16 cellular contexts compared by ENCODE assay signal in genomic region chr10:5632430-5632829, GRCh38. TPM values are rescaled to one million over a fixed set of nuclear protein-coding genes. Genes with fewer than 3 reads are reported as not detected.
DNase-seq lines count a peak whose midpoint lies in the region; ATAC-seq, FAIRE-seq and TF ChIP-seq lines count a peak whose summit lies in the region.
"Had no signal": no experiment of that assay in that cellular context is flagged by ENCODE, and none has a peak within 500 bp of the region (broad histone marks: within the 10 kb centered on the region; RNA-seq: fewer than 3 reads in every experiment).

No MANE protein-coding gene starts in this region.

- no peaks in the 10 kb centered on the region for H3K27me3 Mint-ChIP-seq in Caco-2 (ENCODE audit: insufficient read depth, unreplicated experiment)

- intact Hi-C loops in Caco-2 (cut with micrococcal nuclease; ENCODE audit: unreplicated experiment), result loop anchor here (1.0 to 5.0 kb wide), 3 partner anchors 34 to 105 kb away; partner anchors contain the start of genes ASB13 and TASOR2
- intact Hi-C loops in pancreas (cut with DNase I), result no loop called here

- no peaks in the 10 kb centered on the region for H3K36me3 Mint-ChIP-seq in Caco-2 (ENCODE audit: insufficient read depth, unreplicated experiment)

- H3K27ac Mint-ChIP-seq in Caco-2 (ENCODE audit: unreplicated experiment), result peak overlapping the region; percentile 1
- H3K27ac Mint-ChIP-seq: B cell had no signal

- H3K27me3 ChIP-seq in Caco-2 (replicated peaks; ENCODE audit: control insufficient read depth, insufficient read depth, low read length) (no peaks in the 10 kb centered on the region), pancreas (no peaks in the 10 kb centered on the region)

- WGBS in pancreas, 2 donors, result 10% methylated on average over 5 of the region's 5 CpGs

- no peaks in the 10 kb centered on the region for H3K9me3 ChIP-seq in Caco-2
- no peaks in the 10 kb centered on the region for H3K9me3 ChIP-seq in pancreas

- peak overlapping the region; percentile 7 for H3K4me3 Mint-ChIP-seq in Caco-2 (ENCODE audit: unreplicated experiment)
- H3K4me3 Mint-ChIP-seq: B cell; central memory CD8-positive, alpha-beta T cell had no signal

- no TSS peak for BruUV-seq in Caco-2 (replicated peaks; lab: Mats Ljungman, UMichigan)

- no peak for FAIRE-seq in pancreas (lab: Jason Lieb, UNC)
- FAIRE-seq: G401.6, GM18507 had no signal

- ATAC-seq in pancreas (peak; percentile 67 to 82 (median 76)), SK-N-SH treated with all-trans-retinoic acid at 6 μM for 48 hours (no peak), GM18861 (IDR thresholded peaks at IDR 0.05; ENCODE audit: unreplicated experiment) (no peak)

- DNase-seq in Caco-2, result peak; percentile 83 to 87
- peak; percentile 29 for DNase-seq in RPMI7951 (ENCODE audit: low read depth)
- peak; percentile 79 for DNase-seq in glomerular visceral epithelial cell (ENCODE audit: extremely low spot score)
- peak in 5 of 6 donors; percentile 69 to 86 (median 76) for DNase-seq in pancreas
- no peak for DNase-seq in Ammon's horn (ENCODE audit: low spot score)
- no peak for DNase-seq in dermis blood vessel endothelial cell
- DNase-seq: activated CD4-positive, alpha-beta T cell treated with anti-CD3 and anti-CD28 coated beads for 48 hours; activated effector memory CD4-positive, alpha-beta T cell treated with anti-CD3 and anti-CD28 coated beads, Interleukin-2, amount 50 U/mL, for 16 hours; NCI-H1105 treated with DMSO at 0.1 percent for 48 hours; NCI-H748 treated with DMSO at 0.1 percent for 48 hours had no signal

- H3K4me1 ChIP-seq in Caco-2 (peaks cover 21% of the 10 kb centered on the region), pancreas (peaks cover 28 to 53% (median 33%) of the 10 kb centered on the region in 3 donors)

- no peaks in the 10 kb centered on the region for H3K9me3 Mint-ChIP-seq in Caco-2 (ENCODE audit: unreplicated experiment)
- H3K9me3 Mint-ChIP-seq: central memory CD8-positive, alpha-beta T cell had no signal

- H3K36me3 ChIP-seq in Caco-2 (ENCODE audit: control insufficient read depth, insufficient read depth, low read length) (no peaks in the 10 kb centered on the region), pancreas (no peaks in the 10 kb centered on the region)

- POLR2A ChIA-PET in Caco-2 (lab: Charles Lee), result interaction anchor here (0.6 kb wide), 1 partner anchor 28 kb away, joined by 4 read pairs; no protein-coding TSS in a partner anchor

- TF ChIP-seq CTCF in Caco-2 (IDR thresholded peaks at IDR 0.05; ENCODE audit: insufficient read depth in 1 of 2, low read depth in 1 of 2, low read length in 1 of 2, severe bottlenecking in 1 of 2, unreplicated experiment in 1 of 2) (no peak), pancreas (IDR thresholded peaks at IDR 0.05) (no peak)

- peaks cover 25% of the 10 kb centered on the region for H3K4me1 Mint-ChIP-seq in Caco-2 (ENCODE audit: low read depth, unreplicated experiment)

- peak overlapping the region; percentile 47 to 84 (median 68) for H3K27ac ChIP-seq in pancreas

- peak overlapping the region; percentile 4 for H3K4me3 ChIP-seq in Caco-2 (ENCODE audit: low read depth, low read length)
- no peak overlapping the region for H3K4me3 ChIP-seq in pancreas

- CTCF ChIA-PET in Caco-2 (lab: Charles Lee), result interaction anchor here (0.9 to 2.4 kb wide), 3 partner anchors 9 to 190 kb away, joined by 4 to 6 read pairs (median 5); no protein-coding TSS in a partner anchor

TF ChIP-seq in SK-N-SH treated with all-trans-retinoic acid at 6 μM for 48 hours, 23 proteins besides CTCF, POLR2A, EP300 and RAD21:
- TF ChIP-seq TSHZ2 (CRISPR knock-in tag; IDR thresholded peaks at IDR 0.05) (no peak), ZFP30 (CRISPR knock-in tag; IDR thresholded peaks at IDR 0.05) (no peak), ESRRG (CRISPR knock-in tag; IDR thresholded peaks at IDR 0.05) (no peak), PATZ1 (CRISPR knock-in tag; IDR thresholded peaks at IDR 0.05; ENCODE audit: borderline replicate concordance) (no peak), ARNTL (CRISPR knock-in tag; IDR thresholded peaks at IDR 0.05; ENCODE audit: borderline replicate concordance, low read depth) (no peak), POU6F1 (CRISPR knock-in tag; IDR thresholded peaks at IDR 0.05; ENCODE audit: borderline replicate concordance, low read depth) (no peak), ZNF565 (CRISPR knock-in tag; conservative IDR thresholded peaks at IDR 0.05; ENCODE audit: low read depth) (no peak), ZNF8 (CRISPR knock-in tag; IDR thresholded peaks at IDR 0.05) (no peak), GLIS3 (CRISPR knock-in tag; IDR thresholded peaks at IDR 0.05) (no peak), PPARA (CRISPR knock-in tag; IDR thresholded peaks at IDR 0.05; ENCODE audit: borderline replicate concordance) (no peak), TOX (CRISPR knock-in tag; IDR thresholded peaks at IDR 0.05; ENCODE audit: borderline replicate concordance) (no peak), ZNF70 (CRISPR knock-in tag; IDR thresholded peaks at IDR 0.05) (no peak), CSRNP3 (CRISPR knock-in tag; IDR thresholded peaks at IDR 0.05) (no peak)

RNA-seq across cellular contexts. Expression of gene ASB13, which starts 34.0 kb away (rescaled TPM):
- total RNA-seq in Caco-2 (2022), result 37.0 and 44.8 TPM in 2 replicates
- 11.5 and 11.7 TPM in 2 replicates for total RNA-seq in RPMI7951 (2014; rRNA removed; shearing (Covaris generic))
- 10 to 100 TPM in 3 of 6 donors, 1 to 10 TPM in 3; 8.7 to 17.6 (median 10.2) TPM for total RNA-seq in pancreas
- polyA plus RNA-seq in pancreas, result 10 to 100 TPM; 15.1 to 22.2 TPM
- 17.5 and 17.6 TPM in 2 replicates for total RNA-seq in dermis blood vessel endothelial cell

RNA-seq across cellular contexts. Expression of gene TASOR2, which starts 52.2 kb away (rescaled TPM):
- total RNA-seq in Caco-2 (2022) (102 and 108 TPM in 2 replicates), pancreas (10 to 100 TPM; 24.4 to 36.9 (median 30.2) TPM), dermis blood vessel endothelial cell (81.7 and 82.4 TPM in 2 replicates)
- total RNA-seq in RPMI7951 (2014; rRNA removed; shearing (Covaris generic)), result 71.9 and 92.0 TPM in 2 replicates
- 10 to 100 TPM; 10.7 to 11.9 TPM for polyA plus RNA-seq in pancreas

Comparison
In these comparisons a context has a peak if more than half of its experiments do, and no peak if none do; other contexts are left out.
1. DNase-seq: peak in Caco-2 (2 of 2), RPMI7951 (single experiment), glomerular visceral epithelial cell (single experiment) and pancreas (5 of 6); none in Ammon's horn (single experiment) and dermis blood vessel endothelial cell (single experiment).
2. ATAC-seq: peak in pancreas (4 of 4); none in SK-N-SH treated with all-trans-retinoic acid at 6 μM for 48 hours (single experiment) and GM18861 (single experiment).